1 cellular context compared by ENCODE assay signal in genomic region chr1:43232071-43232470, GRCh38.
TF ChIP-seq lines count a peak whose summit lies in the region.

No MANE protein-coding gene starts in this region.

TF ChIP-seq in IMR-90, 13 proteins besides CTCF, POLR2A, EP300 and RAD21:
- TF ChIP-seq BHLHE40 (IDR thresholded peaks at IDR 0.05; ENCODE audit: low read depth, low read length), result peak; percentile 77
- peak; percentile 94 for TF ChIP-seq USF2 (IDR thresholded peaks at IDR 0.05; ENCODE audit: low read depth, low read length)
- TF ChIP-seq FOS (IDR thresholded peaks at IDR 0.05; ENCODE audit: low read depth, low read length), result peak; percentile 20; the same call in 1 of the 2 replicates
- peak; percentile 89 for TF ChIP-seq RFX5 (IDR thresholded peaks at IDR 0.05; ENCODE audit: low read depth, low read length)
- TF ChIP-seq SMC3 (IDR thresholded peaks at IDR 0.05; ENCODE audit: low read depth, low read length), result no peak
